Comparison of ENCODE assay signal across 41 cellular contexts in genomic region chr12:112846619-112847018, GRCh38. TPM values are rescaled to one million over a fixed set of nuclear protein-coding genes. Genes with fewer than 3 reads are reported as not detected.
"Had no signal": no experiment of that assay in that cellular context is flagged by ENCODE, and none has a peak within 500 bp of the region (broad histone marks: within the 10 kb centered on the region; RNA-seq: fewer than 3 reads in every experiment).

No MANE protein-coding gene starts in this region.

- H3K27ac ChIP-seq: adrenal gland, ascending aorta, breast epithelium, cardiac muscle cell, coronary artery, epithelial cell of prostate, esophagus muscularis mucosa, foreskin keratinocyte, gastrocnemius medialis, heart left ventricle, WERI-Rb-1 had no signal

- H3K27ac Mint-ChIP-seq: activated B cell treated with CpG ODN at 0.5 μM for 24 hours; activated CD8-positive, alpha-beta memory T cell treated with anti-CD3 and anti-CD28 coated beads, Interleukin-2, amount 10 ng/mL, durations not matched to agents 7 days and 5 days; activated CD8-positive, alpha-beta T cell treated with anti-CD3 and anti-CD28 coated beads, Interleukin-2, amount 10 ng/mL, durations not matched to agents 7 days and 5 days; activated naive CD4-positive, alpha-beta T cell treated with anti-CD3 and anti-CD28 coated beads for 36 hours; activated naive CD4-positive, alpha-beta T cell treated with anti-CD3 and anti-CD28 coated beads, Interleukin-2, amount 50 U/mL, for 24 hours; activated naive CD8-positive, alpha-beta T cell treated with anti-CD3 and anti-CD28 coated beads for 36 hours; activated naive CD8-positive, alpha-beta T cell treated with anti-CD3 and anti-CD28 coated beads, Interleukin-2, amount 50 U/mL, for 24 hours; activated T-helper 1 cell treated with anti-CD3 and anti-CD28 coated beads, Interleukin-12 subunit alpha, Interleukin-12 subunit beta, Interleukin-2, Interleukin-4 antibody, amounts not matched to agents 30 ng/mL and 10 ng/mL and 1 ng/mL, durations not matched to agents 14 hours and 24 hours and 36 hours; activated T-helper 2 cell treated with anti-CD3 and anti-CD28 coated beads, Interferon-gamma antibody, Interleukin-2, Interleukin-4, amounts not matched to agents 10 μg/mL and 5 μg/mL and 100 μg/mL, durations not matched to agents 14 hours and 24 hours and 36 hours; brain; dendritic cell treated with granulocyte-macrophage colony-stimulating factor and Interleukin-4, amounts not matched to agents 40 ng/mL and 50 ng/mL, for 4 days; T-helper 17 cell; T-helper 2 cell treated with Interferon-gamma antibody and Interleukin-4, amounts not matched to agents 5 μg/mL and 100 μg/mL, for 36 hours had no signal

- H3K4me3 Mint-ChIP-seq: activated B cell treated with CpG ODN at 0.5 μM for 24 hours; activated CD8-positive, alpha-beta memory T cell treated with anti-CD3 and anti-CD28 coated beads, Interleukin-2, amount 10 ng/mL, durations not matched to agents 7 days and 5 days; activated CD8-positive, alpha-beta T cell treated with anti-CD3 and anti-CD28 coated beads, Interleukin-2, amount 10 ng/mL, durations not matched to agents 7 days and 5 days; activated naive CD4-positive, alpha-beta T cell treated with anti-CD3 and anti-CD28 coated beads for 36 hours; activated naive CD4-positive, alpha-beta T cell treated with anti-CD3 and anti-CD28 coated beads, Interleukin-2, amount 50 U/mL, for 24 hours; activated naive CD8-positive, alpha-beta T cell treated with anti-CD3 and anti-CD28 coated beads for 36 hours; activated naive CD8-positive, alpha-beta T cell treated with anti-CD3 and anti-CD28 coated beads, Interleukin-2, amount 50 U/mL, for 24 hours; activated T-helper 1 cell treated with anti-CD3 and anti-CD28 coated beads, Interleukin-12 subunit alpha, Interleukin-12 subunit beta, Interleukin-2, Interleukin-4 antibody, amounts not matched to agents 30 ng/mL and 10 ng/mL and 1 ng/mL, durations not matched to agents 14 hours and 24 hours and 36 hours; brain; central memory CD8-positive, alpha-beta T cell; dendritic cell treated with granulocyte-macrophage colony-stimulating factor and Interleukin-4, amounts not matched to agents 40 ng/mL and 50 ng/mL, for 4 days; T-helper 17 cell; T-helper 2 cell treated with Interferon-gamma antibody and Interleukin-4, amounts not matched to agents 5 μg/mL and 100 μg/mL, for 36 hours had no signal

- H3K4me3 ChIP-seq: adrenal gland, ascending aorta, breast epithelium, cardiac muscle cell, coronary artery, dorsolateral prefrontal cortex, esophagus muscularis mucosa, gastrocnemius medialis, heart left ventricle had no signal

- H3K9me3 ChIP-seq: adrenal gland, ascending aorta, breast epithelium, gastrocnemius medialis had no signal

- H3K4me1 Mint-ChIP-seq: activated B cell treated with CpG ODN at 0.5 μM for 24 hours; activated CD8-positive, alpha-beta memory T cell treated with anti-CD3 and anti-CD28 coated beads, Interleukin-2, amount 10 ng/mL, durations not matched to agents 7 days and 5 days; activated naive CD4-positive, alpha-beta T cell treated with anti-CD3 and anti-CD28 coated beads, Interleukin-2, amount 50 U/mL, for 24 hours; activated naive CD8-positive, alpha-beta T cell treated with anti-CD3 and anti-CD28 coated beads for 36 hours; activated naive CD8-positive, alpha-beta T cell treated with anti-CD3 and anti-CD28 coated beads, Interleukin-2, amount 50 U/mL, for 24 hours; T-helper 17 cell had no signal

- DNase-seq: activated B cell treated with CpG ODN at 0.5 μM for 24 hours; activated CD4-positive, alpha-beta T cell treated with anti-CD3 and anti-CD28 coated beads for 48 hours; activated CD4-positive, alpha-beta T cell treated with anti-CD3 and anti-CD28 coated beads, Interleukin-2, amount 50 U/mL, for 1 hour; activated CD4-positive, alpha-beta T cell treated with anti-CD3 and anti-CD28 coated beads, Interleukin-2, amount 50 U/mL, for 48 hours; activated CD8-positive, alpha-beta memory T cell treated with anti-CD3 and anti-CD28 coated beads, Interleukin-2, amount 10 ng/mL, durations not matched to agents 7 days and 5 days; activated CD8-positive, alpha-beta memory T cell treated with anti-CD3 and anti-CD28 coated beads, Interleukin-2, amount 50 U/mL, for 4 hours; activated CD8-positive, alpha-beta T cell treated with anti-CD3 and anti-CD28 coated beads, Interleukin-2, amount 10 ng/mL, durations not matched to agents 7 days and 5 days; activated effector memory CD4-positive, alpha-beta T cell treated with anti-CD3 and anti-CD28 coated beads, Interleukin-2, amount 50 U/mL, for 16 hours; activated naive CD4-positive, alpha-beta T cell treated with anti-CD3 and anti-CD28 coated beads for 36 hours; activated naive CD8-positive, alpha-beta T cell treated with anti-CD3 and anti-CD28 coated beads for 36 hours; activated naive CD8-positive, alpha-beta T cell treated with anti-CD3 and anti-CD28 coated beads, Interleukin-2, amount 50 U/mL, for 24 hours; activated T-cell treated with anti-CD3 and anti-CD28 coated beads, Interleukin-2, amount 50 U/mL, for 1 hour; activated T-cell treated with anti-CD3 and anti-CD28 coated beads, Interleukin-2, amount 50 U/mL, for 48 hours; adrenal gland; amygdala; dorsolateral prefrontal cortex; effector memory CD4-positive, alpha-beta T cell; foreskin keratinocyte; gastrocnemius medialis; glutamatergic neuron; heart left ventricle; T-helper 1 cell; T-helper 17 cell; T1000; WERI-Rb-1 had no signal

- H3K36me3 Mint-ChIP-seq: activated CD8-positive, alpha-beta memory T cell treated with anti-CD3 and anti-CD28 coated beads, Interleukin-2, amount 10 ng/mL, durations not matched to agents 7 days and 5 days; activated naive CD4-positive, alpha-beta T cell treated with anti-CD3 and anti-CD28 coated beads, Interleukin-2, amount 50 U/mL, for 24 hours; activated naive CD8-positive, alpha-beta T cell treated with anti-CD3 and anti-CD28 coated beads for 36 hours; brain had no signal

- H3K36me3 ChIP-seq: adrenal gland, ascending aorta, breast epithelium, cardiac muscle cell, esophagus muscularis mucosa, gastrocnemius medialis, heart left ventricle, WERI-Rb-1 had no signal

- ATAC-seq: activated CD4-positive, CD25-positive, alpha-beta regulatory T cell treated with anti-CD3 and anti-CD28 coated beads, Interleukin-2, amount 50 U/mL, for 24 hours; activated CD8-positive, alpha-beta memory T cell treated with anti-CD3 and anti-CD28 coated beads, Interleukin-2, amount 10 ng/mL, durations not matched to agents 7 days and 5 days; activated CD8-positive, alpha-beta T cell treated with anti-CD3 and anti-CD28 coated beads, Interleukin-2, amount 10 ng/mL, durations not matched to agents 7 days and 5 days; activated naive CD8-positive, alpha-beta T cell treated with anti-CD3 and anti-CD28 coated beads, Interleukin-2, amount 50 U/mL, for 24 hours; foreskin keratinocyte; gastrocnemius medialis; heart left ventricle; T-helper 17 cell had no signal

- H3K4me1 ChIP-seq: adrenal gland, ascending aorta, breast epithelium, esophagus muscularis mucosa, foreskin keratinocyte, gastrocnemius medialis, heart left ventricle had no signal

- H3K9me3 Mint-ChIP-seq: activated B cell treated with CpG ODN at 0.5 μM for 24 hours; activated naive CD4-positive, alpha-beta T cell treated with anti-CD3 and anti-CD28 coated beads for 36 hours; activated naive CD4-positive, alpha-beta T cell treated with anti-CD3 and anti-CD28 coated beads, Interleukin-2, amount 50 U/mL, for 24 hours; activated naive CD8-positive, alpha-beta T cell treated with anti-CD3 and anti-CD28 coated beads for 36 hours; activated naive CD8-positive, alpha-beta T cell treated with anti-CD3 and anti-CD28 coated beads, Interleukin-2, amount 50 U/mL, for 24 hours; activated T-helper 1 cell treated with anti-CD3 and anti-CD28 coated beads, Interleukin-12 subunit alpha, Interleukin-12 subunit beta, Interleukin-2, Interleukin-4 antibody, amounts not matched to agents 30 ng/mL and 10 ng/mL and 1 ng/mL, durations not matched to agents 14 hours and 24 hours and 36 hours; activated T-helper 2 cell treated with anti-CD3 and anti-CD28 coated beads, Interferon-gamma antibody, Interleukin-2, Interleukin-4, amounts not matched to agents 10 μg/mL and 5 μg/mL and 100 μg/mL, durations not matched to agents 14 hours and 24 hours and 36 hours; brain; central memory CD8-positive, alpha-beta T cell; dendritic cell treated with granulocyte-macrophage colony-stimulating factor and Interleukin-4, amounts not matched to agents 40 ng/mL and 50 ng/mL, for 4 days; T-helper 2 cell treated with Interferon-gamma antibody and Interleukin-4, amounts not matched to agents 5 μg/mL and 100 μg/mL, for 36 hours had no signal

- H3K27me3 ChIP-seq: ascending aorta, cardiac muscle cell had no signal

RNA-seq across cellular contexts. Expression of gene RPH3A, which starts 55.1 kb away (rescaled TPM):
- total RNA-seq: activated B cell treated with CpG ODN at 0.5 μM for 24 hours; activated CD8-positive, alpha-beta memory T cell treated with anti-CD3 and anti-CD28 coated beads for 36 hours; activated CD8-positive, alpha-beta memory T cell treated with anti-CD3 and anti-CD28 coated beads, Interleukin-2, amount 10 ng/mL, durations not matched to agents 7 days and 5 days; activated CD8-positive, alpha-beta T cell treated with anti-CD3 and anti-CD28 coated beads, Interleukin-2, amount 10 ng/mL, durations not matched to agents 7 days and 5 days; activated naive CD4-positive, alpha-beta T cell treated with anti-CD3 and anti-CD28 coated beads for 36 hours; activated naive CD8-positive, alpha-beta T cell treated with anti-CD3 and anti-CD28 coated beads for 36 hours; activated T-helper 1 cell treated with anti-CD3 and anti-CD28 coated beads, Interleukin-12 subunit alpha, Interleukin-12 subunit beta, Interleukin-2, Interleukin-4 antibody, amounts not matched to agents 30 ng/mL and 10 ng/mL and 1 ng/mL, durations not matched to agents 14 hours and 24 hours and 36 hours; activated T-helper 2 cell treated with anti-CD3 and anti-CD28 coated beads, Interferon-gamma antibody, Interleukin-2, Interleukin-4, amounts not matched to agents 10 μg/mL and 5 μg/mL and 100 μg/mL, durations not matched to agents 14 hours and 24 hours and 36 hours; ascending aorta; endothelial cell of umbilical vein; foreskin keratinocyte had no signal
